In the genomic region with DNA sequence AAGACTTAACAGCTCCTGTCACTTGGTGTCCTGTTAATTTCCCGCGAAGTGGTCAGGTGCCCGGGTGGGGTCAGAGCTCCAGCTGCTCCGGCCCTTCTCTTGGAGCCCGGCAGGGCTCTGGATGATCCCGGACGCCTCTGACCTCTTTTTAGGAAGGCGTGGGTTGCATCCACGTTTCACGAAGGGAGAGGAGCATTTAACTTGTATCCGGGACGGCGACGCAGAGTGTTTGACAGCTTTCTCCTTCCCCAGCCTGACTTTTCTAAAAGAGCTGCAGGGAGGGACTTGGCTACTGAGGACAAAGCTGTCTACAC, we compare ENCODE assay signal across 6 cellular contexts.
DNase-seq lines count a peak whose midpoint lies in the region; ATAC-seq, FAIRE-seq and TF ChIP-seq lines count a peak whose summit lies in the region.

No MANE protein-coding gene starts in this region.

- no peaks in the 10 kb centered on the region for H3K27me3 ChIP-seq in iPS-15b (ENCODE audit: control insufficient read depth, insufficient read depth, low read length)

- DNase-seq in GM12865 (ENCODE audit: low read depth) (no peak), urothelium cell line (ENCODE audit: low spot score) (peak; percentile 26), T-helper 9 cell (no peak)

- no peaks in the 10 kb centered on the region for H3K36me3 ChIP-seq in iPS-15b (ENCODE audit: control insufficient read depth, insufficient read depth, low read length)

- FAIRE-seq in urothelium cell line (lab: Jason Lieb, UNC) = no peak

- no peaks in the 10 kb centered on the region for H3K9me3 ChIP-seq in iPS-15b (ENCODE audit: control insufficient read depth, insufficient read depth, low read length)

- no peak for TF ChIP-seq CTCF in GM12865 (IDR thresholded peaks at IDR 0.05; ENCODE audit: insufficient read depth, low read depth, low read length, missing control alignments)

- no peaks in the 10 kb centered on the region for H3K4me1 ChIP-seq in iPS-15b (ENCODE audit: control insufficient read depth, insufficient read depth, low read length)

- peak overlapping the region; percentile 41 for H3K9ac ChIP-seq in iPS-15b (ENCODE audit: low read depth, low read length)

- H3K4me3 ChIP-seq in GM12865 (ENCODE audit: low read depth, low read length) (peak overlapping the region; percentile 59), iPS-15b (ENCODE audit: low read depth, low read length) (peak overlapping the region; percentile 86)

- ATAC-seq in SK-N-SH treated with all-trans-retinoic acid at 6 μM for 48 hours (peak; percentile 59), HG03571 (IDR thresholded peaks at IDR 0.05; ENCODE audit: unreplicated experiment) (no peak)

TF ChIP-seq in SK-N-SH treated with all-trans-retinoic acid at 6 μM for 48 hours, 23 proteins besides CTCF, POLR2A, EP300 and RAD21:
- TF ChIP-seq, protein P1, sequence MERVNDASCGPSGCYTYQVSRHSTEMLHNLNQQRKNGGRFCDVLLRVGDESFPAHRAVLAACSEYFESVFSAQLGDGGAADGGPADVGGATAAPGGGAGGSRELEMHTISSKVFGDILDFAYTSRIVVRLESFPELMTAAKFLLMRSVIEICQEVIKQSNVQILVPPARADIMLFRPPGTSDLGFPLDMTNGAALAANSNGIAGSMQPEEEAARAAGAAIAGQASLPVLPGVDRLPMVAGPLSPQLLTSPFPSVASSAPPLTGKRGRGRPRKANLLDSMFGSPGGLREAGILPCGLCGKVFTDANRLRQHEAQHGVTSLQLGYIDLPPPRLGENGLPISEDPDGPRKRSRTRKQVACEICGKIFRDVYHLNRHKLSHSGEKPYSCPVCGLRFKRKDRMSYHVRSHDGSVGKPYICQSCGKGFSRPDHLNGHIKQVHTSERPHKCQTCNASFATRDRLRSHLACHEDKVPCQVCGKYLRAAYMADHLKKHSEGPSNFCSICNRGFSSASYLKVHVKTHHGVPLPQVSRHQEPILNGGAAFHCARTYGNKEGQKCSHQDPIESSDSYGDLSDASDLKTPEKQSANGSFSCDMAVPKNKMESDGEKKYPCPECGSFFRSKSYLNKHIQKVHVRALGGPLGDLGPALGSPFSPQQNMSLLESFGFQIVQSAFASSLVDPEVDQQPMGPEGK (CRISPR knock-in tag; IDR thresholded peaks at IDR 0.05; ENCODE audit: borderline replicate concordance) = no peak
- TF ChIP-seq ZFP3 (CRISPR knock-in tag; IDR thresholded peaks at IDR 0.05) = no peak
- TF ChIP-seq, protein P2, sequence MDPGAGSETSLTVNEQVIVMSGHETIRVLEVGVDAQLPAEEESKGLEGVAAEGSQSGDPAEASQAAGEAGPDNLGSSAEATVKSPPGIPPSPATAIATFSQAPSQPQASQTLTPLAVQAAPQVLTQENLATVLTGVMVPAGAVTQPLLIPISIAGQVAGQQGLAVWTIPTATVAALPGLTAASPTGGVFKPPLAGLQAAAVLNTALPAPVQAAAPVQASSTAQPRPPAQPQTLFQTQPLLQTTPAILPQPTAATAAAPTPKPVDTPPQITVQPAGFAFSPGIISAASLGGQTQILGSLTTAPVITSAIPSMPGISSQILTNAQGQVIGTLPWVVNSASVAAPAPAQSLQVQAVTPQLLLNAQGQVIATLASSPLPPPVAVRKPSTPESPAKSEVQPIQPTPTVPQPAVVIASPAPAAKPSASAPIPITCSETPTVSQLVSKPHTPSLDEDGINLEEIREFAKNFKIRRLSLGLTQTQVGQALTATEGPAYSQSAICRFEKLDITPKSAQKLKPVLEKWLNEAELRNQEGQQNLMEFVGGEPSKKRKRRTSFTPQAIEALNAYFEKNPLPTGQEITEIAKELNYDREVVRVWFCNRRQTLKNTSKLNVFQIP (CRISPR knock-in tag; IDR thresholded peaks at IDR 0.05; ENCODE audit: borderline replicate concordance, low read depth) = no peak
- TF ChIP-seq ZNF565 (CRISPR knock-in tag; conservative IDR thresholded peaks at IDR 0.05; ENCODE audit: low read depth) = no peak
- TF ChIP-seq, protein P3, sequence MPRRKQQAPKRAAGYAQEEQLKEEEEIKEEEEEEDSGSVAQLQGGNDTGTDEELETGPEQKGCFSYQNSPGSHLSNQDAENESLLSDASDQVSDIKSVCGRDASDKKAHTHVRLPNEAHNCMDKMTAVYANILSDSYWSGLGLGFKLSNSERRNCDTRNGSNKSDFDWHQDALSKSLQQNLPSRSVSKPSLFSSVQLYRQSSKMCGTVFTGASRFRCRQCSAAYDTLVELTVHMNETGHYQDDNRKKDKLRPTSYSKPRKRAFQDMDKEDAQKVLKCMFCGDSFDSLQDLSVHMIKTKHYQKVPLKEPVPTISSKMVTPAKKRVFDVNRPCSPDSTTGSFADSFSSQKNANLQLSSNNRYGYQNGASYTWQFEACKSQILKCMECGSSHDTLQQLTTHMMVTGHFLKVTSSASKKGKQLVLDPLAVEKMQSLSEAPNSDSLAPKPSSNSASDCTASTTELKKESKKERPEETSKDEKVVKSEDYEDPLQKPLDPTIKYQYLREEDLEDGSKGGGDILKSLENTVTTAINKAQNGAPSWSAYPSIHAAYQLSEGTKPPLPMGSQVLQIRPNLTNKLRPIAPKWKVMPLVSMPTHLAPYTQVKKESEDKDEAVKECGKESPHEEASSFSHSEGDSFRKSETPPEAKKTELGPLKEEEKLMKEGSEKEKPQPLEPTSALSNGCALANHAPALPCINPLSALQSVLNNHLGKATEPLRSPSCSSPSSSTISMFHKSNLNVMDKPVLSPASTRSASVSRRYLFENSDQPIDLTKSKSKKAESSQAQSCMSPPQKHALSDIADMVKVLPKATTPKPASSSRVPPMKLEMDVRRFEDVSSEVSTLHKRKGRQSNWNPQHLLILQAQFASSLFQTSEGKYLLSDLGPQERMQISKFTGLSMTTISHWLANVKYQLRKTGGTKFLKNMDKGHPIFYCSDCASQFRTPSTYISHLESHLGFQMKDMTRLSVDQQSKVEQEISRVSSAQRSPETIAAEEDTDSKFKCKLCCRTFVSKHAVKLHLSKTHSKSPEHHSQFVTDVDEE (CRISPR knock-in tag; IDR thresholded peaks at IDR 0.05) = no peak
- no peak for TF ChIP-seq SNAI2 (CRISPR knock-in tag; IDR thresholded peaks at IDR 0.05)
- TF ChIP-seq OSR1 (CRISPR knock-in tag; IDR thresholded peaks at IDR 0.05) = no peak
- TF ChIP-seq PPARA (CRISPR knock-in tag; IDR thresholded peaks at IDR 0.05; ENCODE audit: borderline replicate concordance) = no peak
- TF ChIP-seq, protein P4, sequence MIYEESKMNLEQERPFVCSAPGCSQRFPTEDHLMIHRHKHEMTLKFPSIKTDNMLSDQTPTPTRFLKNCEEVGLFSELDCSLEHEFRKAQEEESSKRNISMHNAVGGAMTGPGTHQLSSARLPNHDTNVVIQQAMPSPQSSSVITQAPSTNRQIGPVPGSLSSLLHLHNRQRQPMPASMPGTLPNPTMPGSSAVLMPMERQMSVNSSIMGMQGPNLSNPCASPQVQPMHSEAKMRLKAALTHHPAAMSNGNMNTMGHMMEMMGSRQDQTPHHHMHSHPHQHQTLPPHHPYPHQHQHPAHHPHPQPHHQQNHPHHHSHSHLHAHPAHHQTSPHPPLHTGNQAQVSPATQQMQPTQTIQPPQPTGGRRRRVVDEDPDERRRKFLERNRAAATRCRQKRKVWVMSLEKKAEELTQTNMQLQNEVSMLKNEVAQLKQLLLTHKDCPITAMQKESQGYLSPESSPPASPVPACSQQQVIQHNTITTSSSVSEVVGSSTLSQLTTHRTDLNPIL (CRISPR knock-in tag; IDR thresholded peaks at IDR 0.05; ENCODE audit: low read depth) = no peak
